Comparison of ENCODE assay signal across 1 cellular context in the genomic region with DNA sequence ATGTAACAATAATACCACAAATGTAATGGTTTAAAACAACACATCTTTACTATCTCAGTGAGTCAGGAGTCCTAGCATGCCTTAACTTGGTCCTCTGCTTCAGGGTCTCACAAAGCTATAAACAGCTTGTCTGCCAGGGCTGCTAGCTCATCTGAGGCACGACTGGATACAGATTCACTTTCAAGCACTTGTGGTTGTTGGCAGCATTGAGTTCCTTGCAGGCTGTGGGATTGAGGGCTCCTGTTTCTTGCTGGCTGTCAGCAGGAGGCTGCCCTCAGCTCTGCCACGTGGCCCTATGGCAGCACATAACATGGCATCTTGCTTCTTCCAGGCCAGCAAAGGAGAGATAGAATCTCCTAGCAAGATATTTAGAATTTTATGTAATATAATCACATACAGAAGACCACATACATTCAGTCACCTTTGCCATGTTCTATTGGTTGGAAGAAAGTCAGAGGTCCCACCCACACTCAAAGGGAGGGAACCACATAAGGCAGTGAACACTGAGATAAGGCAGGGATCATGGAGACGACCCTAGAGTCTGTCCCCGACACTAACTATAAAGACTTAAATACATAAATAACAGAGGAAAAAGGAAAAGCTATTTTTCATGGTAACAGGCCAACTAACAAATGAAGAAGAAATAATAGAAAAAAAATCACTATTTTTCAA.
TF ChIP-seq lines count a peak whose summit lies in the region.

No MANE protein-coding gene starts in this region.

TF ChIP-seq in GM23338, 12 proteins besides CTCF, POLR2A, EP300 and RAD21:
- no peak for TF ChIP-seq REST (IDR thresholded peaks at IDR 0.05; ENCODE audit: unreplicated experiment)
- TF ChIP-seq JUNB (IDR thresholded peaks at IDR 0.05; ENCODE audit: unreplicated experiment) = no peak
- TF ChIP-seq ZNF331 (CRISPR knock-in tag; IDR thresholded peaks at IDR 0.05; ENCODE audit: low read depth) = no peak
- TF ChIP-seq, protein P1, sequence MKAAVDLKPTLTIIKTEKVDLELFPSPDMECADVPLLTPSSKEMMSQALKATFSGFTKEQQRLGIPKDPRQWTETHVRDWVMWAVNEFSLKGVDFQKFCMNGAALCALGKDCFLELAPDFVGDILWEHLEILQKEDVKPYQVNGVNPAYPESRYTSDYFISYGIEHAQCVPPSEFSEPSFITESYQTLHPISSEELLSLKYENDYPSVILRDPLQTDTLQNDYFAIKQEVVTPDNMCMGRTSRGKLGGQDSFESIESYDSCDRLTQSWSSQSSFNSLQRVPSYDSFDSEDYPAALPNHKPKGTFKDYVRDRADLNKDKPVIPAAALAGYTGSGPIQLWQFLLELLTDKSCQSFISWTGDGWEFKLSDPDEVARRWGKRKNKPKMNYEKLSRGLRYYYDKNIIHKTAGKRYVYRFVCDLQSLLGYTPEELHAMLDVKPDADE (IDR thresholded peaks at IDR 0.05) = no peak
- TF ChIP-seq NANOG (IDR thresholded peaks at IDR 0.05; ENCODE audit: borderline replicate concordance) = no peak
- TF ChIP-seq EZH2 (IDR thresholded peaks at IDR 0.05; ENCODE audit: low read depth, unreplicated experiment) = no peak
- TF ChIP-seq CREB1 (CRISPR knock-in tag; IDR thresholded peaks at IDR 0.05; ENCODE audit: low read depth) = no peak
- TF ChIP-seq POLR2AphosphoS5 (IDR thresholded peaks at IDR 0.05; ENCODE audit: low read depth) = no peak
- TF ChIP-seq STAT1 (IDR thresholded peaks at IDR 0.05; ENCODE audit: unreplicated experiment) = no peak
- TF ChIP-seq ZNF462 (CRISPR knock-in tag; IDR thresholded peaks at IDR 0.05) = no peak
- no peak for TF ChIP-seq EZH2phosphoT487 (IDR thresholded peaks at IDR 0.05; ENCODE audit: unreplicated experiment)
- TF ChIP-seq ZNF114 (CRISPR knock-in tag; IDR thresholded peaks at IDR 0.05) = no peak
